In the genomic region with DNA sequence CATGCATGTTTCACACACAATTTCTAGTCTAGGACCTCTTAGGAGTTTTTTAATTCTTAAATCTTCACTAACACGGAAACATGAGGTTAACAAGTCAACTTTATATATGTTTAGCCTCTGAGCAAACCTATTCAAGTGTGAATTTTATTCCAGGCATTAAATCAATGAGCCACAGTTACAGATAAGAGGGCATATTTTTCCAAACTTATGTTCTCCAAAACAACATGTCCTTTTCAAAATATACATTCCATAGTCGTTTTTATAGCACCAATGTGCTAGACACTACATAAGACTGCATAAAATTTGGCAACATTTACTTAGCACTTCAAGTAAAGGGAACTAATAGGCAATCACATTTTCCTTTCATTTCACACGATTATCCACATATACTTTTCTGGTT, we compare ENCODE assay signal across 21 cellular contexts. TPM values are rescaled to one million over a fixed set of nuclear protein-coding genes. Genes with fewer than 3 reads are reported as not detected.
DNase-seq lines count a peak whose midpoint lies in the region; ATAC-seq and TF ChIP-seq lines count a peak whose summit lies in the region.
"Had no signal": no experiment of that assay in that cellular context is flagged by ENCODE, and none has a peak within 500 bp of the region (broad histone marks: within the 10 kb centered on the region; RNA-seq: fewer than 3 reads in every experiment).

No MANE protein-coding gene starts in this region.

- no peak overlapping the region for H2AFZ ChIP-seq in osteoblast (ENCODE audit: low read length)

- no peak for ATAC-seq in HG03025 (IDR thresholded peaks at IDR 0.05; ENCODE audit: low FRiP score, unreplicated experiment)
- ATAC-seq in HG03097 (IDR thresholded peaks at IDR 0.05; ENCODE audit: low FRiP score, unreplicated experiment), result no peak
- ATAC-seq: foreskin keratinocyte; stimulated activated naive B cell treated with anti-CD40 and anti-IgM and Interleukin-4, amounts not matched to agents 10 μg/mL and 1 μg/mL and 100 μg/mL, for 72 hours had no signal

- H3K27me3 ChIP-seq in breast epithelium (no peaks in the 10 kb centered on the region), tibial nerve (no peaks in the 10 kb centered on the region), osteoblast (ENCODE audit: insufficient read depth, low read length) (no peaks in the 10 kb centered on the region)
- H3K27me3 ChIP-seq: foreskin keratinocyte had no signal

- POLR2A ChIA-PET in MCF 10A (lab: Yijun Ruan, JAX), result interaction anchor here (0.7 kb wide), 1 partner anchor 11 kb away, joined by 3 read pairs; no protein-coding TSS in a partner anchor
- POLR2A ChIA-PET in RWPE1 (lab: Yijun Ruan, JAX; ENCODE audit: low non-redundant PET), result no interaction called here

- H3K4me1 Mint-ChIP-seq in MCF 10A (ENCODE audit: insufficient read depth, unreplicated experiment), result peaks cover 54% of the 10 kb centered on the region

- H3K27me3 Mint-ChIP-seq in MCF 10A (ENCODE audit: insufficient read depth, unreplicated experiment), result no peaks in the 10 kb centered on the region
- H3K27me3 Mint-ChIP-seq: stimulated activated naive B cell treated with anti-CD40 and anti-IgM and Interleukin-4, amounts not matched to agents 10 μg/mL and 1 μg/mL and 100 μg/mL, for 72 hours had no signal

- TF ChIP-seq CTCF in MCF 10A (IDR thresholded peaks at IDR 0.05; ENCODE audit: unreplicated experiment) (no peak), breast epithelium (IDR thresholded peaks at IDR 0.05) (no peak), RWPE1 (conservative IDR thresholded peaks at IDR 0.05; ENCODE audit: low read depth) (no peak), tibial nerve (IDR thresholded peaks at IDR 0.05) (no peak), osteoblast (IDR thresholded peaks at IDR 0.05; ENCODE audit: extremely low read depth, low read depth, low read length) (no peak)

- H3K27ac ChIP-seq in breast epithelium (no peak overlapping the region), RWPE1 (peak overlapping the region; percentile 57; the same call in 1 of the 2 replicates), tibial nerve (peak overlapping the region in 3 of 4 donors; percentile 15 to 90 (median 60)), osteoblast (ENCODE audit: low read depth, low read length) (no peak overlapping the region)
- H3K27ac ChIP-seq: foreskin keratinocyte had no signal

- no peak for DNase-seq in MCF 10A (ENCODE audit: unreplicated experiment)
- DNase-seq in breast epithelium (ENCODE audit: low spot score in 2 of 2), result no peak
- DNase-seq in RWPE1 (ENCODE audit: low spot score), result no peak
- peak; percentile 37 for DNase-seq in left kidney (ENCODE audit: low read depth, low spot score)
- DNase-seq in tibial nerve (ENCODE audit: low spot score in 2 of 2), result no peak
- no peak for DNase-seq in osteoblast (ENCODE audit: insufficient read length, low spot score, missing footprints)
- DNase-seq: ACHN; activated CD8-positive, alpha-beta memory T cell treated with anti-CD3 and anti-CD28 coated beads, Interleukin-2, amount 50 U/mL, for 4 hours; activated naive CD4-positive, alpha-beta T cell treated with anti-CD3 and anti-CD28 coated beads for 36 hours; Calu3; caudate nucleus; foreskin keratinocyte; GF-D8; NCI-H187 treated with DMSO at 0.1 percent for 48 hours; NCI-H69; occipital lobe; stimulated activated naive B cell treated with anti-CD40 and anti-IgM and Interleukin-4, amounts not matched to agents 10 μg/mL and 1 μg/mL and 100 μg/mL, for 72 hours had no signal

- peak overlapping the region; percentile 86 for H3K27ac Mint-ChIP-seq in MCF 10A (ENCODE audit: low read depth, unreplicated experiment)
- H3K27ac Mint-ChIP-seq: activated naive CD4-positive, alpha-beta T cell treated with anti-CD3 and anti-CD28 coated beads for 36 hours; stimulated activated naive B cell treated with anti-CD40 and anti-IgM and Interleukin-4, amounts not matched to agents 10 μg/mL and 1 μg/mL and 100 μg/mL, for 72 hours; T-helper 1 cell treated with Interleukin-12 subunit alpha and Interleukin-12 subunit beta and Interleukin-4 antibody, amounts not matched to agents 30 μg/mL and 1 μg/mL, for 36 hours had no signal

- no peaks in the 10 kb centered on the region for H3K9me3 Mint-ChIP-seq in MCF 10A (ENCODE audit: unreplicated experiment)
- H3K9me3 Mint-ChIP-seq: activated naive CD4-positive, alpha-beta T cell treated with anti-CD3 and anti-CD28 coated beads for 36 hours; stimulated activated naive B cell treated with anti-CD40 and anti-IgM and Interleukin-4, amounts not matched to agents 10 μg/mL and 1 μg/mL and 100 μg/mL, for 72 hours; T-helper 1 cell treated with Interleukin-12 subunit alpha and Interleukin-12 subunit beta and Interleukin-4 antibody, amounts not matched to agents 30 μg/mL and 1 μg/mL, for 36 hours had no signal

- peaks cover 97% of the 10 kb centered on the region for H3K79me2 ChIP-seq in osteoblast (ENCODE audit: insufficient read depth, low read length)

- no peak overlapping the region for H3K4me3 Mint-ChIP-seq in MCF 10A (ENCODE audit: unreplicated experiment)
- H3K4me3 Mint-ChIP-seq: activated naive CD4-positive, alpha-beta T cell treated with anti-CD3 and anti-CD28 coated beads for 36 hours; stimulated activated naive B cell treated with anti-CD40 and anti-IgM and Interleukin-4, amounts not matched to agents 10 μg/mL and 1 μg/mL and 100 μg/mL, for 72 hours; T-helper 1 cell treated with Interleukin-12 subunit alpha and Interleukin-12 subunit beta and Interleukin-4 antibody, amounts not matched to agents 30 μg/mL and 1 μg/mL, for 36 hours had no signal

- CTCF ChIA-PET in MCF 10A (lab: Yijun Ruan, JAX) (no interaction called here), RWPE1 (lab: Yijun Ruan, JAX) (no interaction called here)

- TF ChIP-seq POLR2A in breast epithelium (IDR thresholded peaks at IDR 0.05) (no peak), tibial nerve (IDR thresholded peaks at IDR 0.05) (no peak)

- peaks cover 13% of the 10 kb centered on the region for H3K36me3 Mint-ChIP-seq in MCF 10A (ENCODE audit: insufficient read depth, unreplicated experiment)

- TF ChIP-seq EP300 in tibial nerve (IDR thresholded peaks at IDR 0.05), result no peak

- BruUV-seq in MCF 10A (replicated peaks; lab: Mats Ljungman, UMichigan), result no TSS peak

- H3K4me3 ChIP-seq in breast epithelium, result no peak overlapping the region
- H3K4me3 ChIP-seq in tibial nerve, result no peak overlapping the region
- H3K4me3 ChIP-seq in osteoblast (ENCODE audit: insufficient read depth, low read length), result no peak overlapping the region
- H3K4me3 ChIP-seq: smooth muscle cell had no signal

- H3K36me3 ChIP-seq in breast epithelium, result no peaks in the 10 kb centered on the region
- no peaks in the 10 kb centered on the region for H3K36me3 ChIP-seq in tibial nerve
- no peaks in the 10 kb centered on the region for H3K36me3 ChIP-seq in osteoblast (ENCODE audit: insufficient read depth, low read length)

- peaks cover 23% of the 10 kb centered on the region for H4K20me1 ChIP-seq in osteoblast (ENCODE audit: insufficient read depth, low read length)

- H3K4me1 ChIP-seq in breast epithelium (peaks cover 0 to 13% of the 10 kb centered on the region in 2 donors), tibial nerve (peaks cover 3 to 98% (median 66%) of the 10 kb centered on the region in 4 donors), osteoblast (ENCODE audit: insufficient read depth, low read length) (peaks cover 66% of the 10 kb centered on the region)

- intact Hi-C loops in MCF 10A (cut with micrococcal nuclease), result loop anchor here (5.0 to 10.0 kb wide), 2 partner anchors 122 to 204 kb away; no protein-coding TSS in a partner anchor
- intact Hi-C loops in breast epithelium (cut with DNase I; ENCODE audit: low total_unique reads), result loop anchor here (10.0 kb wide), 1 partner anchor 108 kb away; no protein-coding TSS in a partner anchor

- 32 to 35% methylated on average over 3 of the region's 3 CpGs for WGBS in tibial nerve, 2 donors

- H3K9me3 ChIP-seq in breast epithelium (no peaks in the 10 kb centered on the region), tibial nerve (no peaks in the 10 kb centered on the region), osteoblast (ENCODE audit: low read depth, low read length) (no peaks in the 10 kb centered on the region)

- H3K4me2 ChIP-seq in osteoblast (ENCODE audit: insufficient read depth, low read length), result no peak overlapping the region
- H3K4me2 ChIP-seq: smooth muscle cell had no signal

RNA-seq across cellular contexts. Expression of a gene that starts 6.5 kb away (rescaled TPM):
- total RNA-seq in MCF 10A (2022), result 35.0 and 43.8 TPM in 2 replicates
- 10 to 100 TPM; 47.5 to 95.7 (median 74.9) TPM for total RNA-seq in breast epithelium
- total RNA-seq in tibial nerve, result 100 to 1,000 TPM in 1 of 4 donors, 10 to 100 TPM in 3; 51.6 to 100 (median 89.5) TPM
- total RNA-seq in osteoblast, result 45.2 and 46.9 TPM in 2 replicates

RNA-seq across cellular contexts. Expression of a gene that starts 53.8 kb away (rescaled TPM):
- total RNA-seq in MCF 10A (2022) (not detected in 2 replicates), breast epithelium (1 to 10 TPM in 2 of 3 donors, under 1 TPM in 1; 0.16 to 2.6 (median 2.0) TPM), tibial nerve (10 to 100 TPM in 1 of 4 donors, 1 to 10 TPM in 3; 1.5 to 12.6 (median 2.8) TPM), osteoblast (0.29 and 0.36 TPM in 2 replicates)
- total RNA-seq: activated naive CD4-positive, alpha-beta T cell treated with anti-CD3 and anti-CD28 coated beads for 36 hours; Calu3 had no signal

Comparison
In these comparisons a context has a peak if more than half of its experiments do, and no peak if none do; other contexts are left out.
1. H3K27ac ChIP-seq: peak in RWPE1 (single experiment) and tibial nerve (3 of 4); none in breast epithelium (0 of 2) and osteoblast (single experiment).